Comparison of ENCODE assay signal across 17 cellular contexts in genomic region chr6:344816-345340, GRCh38. TPM values are rescaled to one million over a fixed set of nuclear protein-coding genes. Genes with fewer than 3 reads are reported as not detected.
A peak's percentile ranks its signal among the peaks of the same experiment; 100 is the strongest.
DNase-seq lines count a peak whose midpoint lies in the region; ATAC-seq lines count a peak whose summit lies in the region.
"Had no signal": no experiment of that assay in that cellular context is flagged by ENCODE, and none has a peak within 500 bp of the region (broad histone marks: within the 10 kb centered on the region; RNA-seq: fewer than 3 reads in every experiment).

No MANE protein-coding gene starts in this region.

- H2BK15ac ChIP-seq in mesenchymal stem cell (ENCODE audit: low read depth, poor library complexity, severe bottlenecking), result no peak overlapping the region

- peaks cover 5% of the 10 kb centered on the region for H3K4me1 ChIP-seq in mesenchymal stem cell (ENCODE audit: control insufficient read depth, insufficient read depth, low read depth, low read length)

- H3K27me3 ChIP-seq in mesenchymal stem cell (ENCODE audit: control insufficient read depth in 1 of 2, insufficient read depth in 1 of 2, low read length in 2 of 2), result no peaks in the 10 kb centered on the region

- no peak overlapping the region for H3K14ac ChIP-seq in mesenchymal stem cell (ENCODE audit: low read length in 2 of 2)

- peaks cover 16 to 32% of the 10 kb centered on the region in 2 experiments for H3K36me3 ChIP-seq in mesenchymal stem cell (ENCODE audit: control insufficient read depth in 1 of 2, insufficient read depth in 2 of 2, low read depth in 1 of 2, low read length in 2 of 2)

- no peak overlapping the region for H2BK12ac ChIP-seq in mesenchymal stem cell (ENCODE audit: low read length in 2 of 2)

- H3K23ac ChIP-seq in mesenchymal stem cell (ENCODE audit: low read length in 2 of 2), result no peak overlapping the region

- peak; percentile 55 for DNase-seq in AG08395 (ENCODE audit: low spot score)
- peak; percentile 11 for DNase-seq in GM04504 (ENCODE audit: low read depth)
- DNase-seq in astrocyte of the hippocampus (ENCODE audit: low read depth, low spot score), result peak; percentile 86
- DNase-seq in mesenchymal stem cell, result peak; percentile 79
- DNase-seq in COLO668 (lab: John Stamatoyannopoulos, UW; ENCODE audit: unreplicated experiment), result no peak
- DNase-seq in effector CD4-positive, alpha-beta T cell, result no peak
- DNase-seq in NCI-H2196 treated with DMSO at 0.1 percent for 48 hours (lab: John Stamatoyannopoulos, UW; ENCODE audit: unreplicated experiment), result no peak
- DNase-seq: AML-193, Calu3, DMS53, GM23248, KG1, NCI-H1092 treated with DMSO at 0.1 percent for 48 hours, NCI-H2081 treated with DMSO at 0.1 percent for 48 hours, NCI-H524 had no signal

- H3K4ac ChIP-seq in mesenchymal stem cell (ENCODE audit: low read depth in 1 of 2, low read length in 2 of 2), result no peak overlapping the region

- no peak overlapping the region for H2BK120ac ChIP-seq in mesenchymal stem cell (ENCODE audit: low read depth, low read length)

- WGBS in mesenchymal stem cell, result 97% methylated on average over 5 of the region's 8 CpGs

- no peak overlapping the region for H3K9ac ChIP-seq in mesenchymal stem cell (ENCODE audit: low read length)
- H3K9ac ChIP-seq: GM23248 had no signal

- no peak overlapping the region for H3K27ac ChIP-seq in mesenchymal stem cell (ENCODE audit: low read length, poor library complexity, severe bottlenecking)
- H3K27ac ChIP-seq: GM23248 had no signal

- no peak overlapping the region for H4K91ac ChIP-seq in mesenchymal stem cell (ENCODE audit: low read length)

- no peak for ATAC-seq in HG02840 (IDR thresholded peaks at IDR 0.05; ENCODE audit: low FRiP score, unreplicated experiment)
- ATAC-seq: Panc1 had no signal

- H4K8ac ChIP-seq in mesenchymal stem cell (ENCODE audit: low read length), result no peak overlapping the region

- H3K4me2 ChIP-seq in mesenchymal stem cell (ENCODE audit: low read length, poor library complexity, severe bottlenecking), result no peak overlapping the region

- no peaks in the 10 kb centered on the region for H3K9me3 ChIP-seq in mesenchymal stem cell (ENCODE audit: control insufficient read depth, low read length)

- H3K79me1 ChIP-seq in mesenchymal stem cell (replicated peaks; ENCODE audit: low read length, poor library complexity, severe bottlenecking), result peaks cover 5% of the 10 kb centered on the region

- H3K18ac ChIP-seq in mesenchymal stem cell (ENCODE audit: low read depth in 1 of 2, low read length in 2 of 2), result no peak overlapping the region

- no peak overlapping the region for H2AK5ac ChIP-seq in mesenchymal stem cell (ENCODE audit: low read length, severe bottlenecking)

- no peak overlapping the region for H3K4me3 ChIP-seq in mesenchymal stem cell (ENCODE audit: insufficient read depth in 1 of 2, low read depth in 1 of 2, low read length in 2 of 2)
- H3K4me3 ChIP-seq: GM23248 had no signal

- H2BK5ac ChIP-seq in mesenchymal stem cell (ENCODE audit: low read depth, low read length, poor library complexity, severe bottlenecking), result no peak overlapping the region

- H2AFZ ChIP-seq in mesenchymal stem cell (ENCODE audit: low read depth, low read length), result no peak overlapping the region
- H2AFZ ChIP-seq: GM23248 had no signal

RNA-seq across cellular contexts. Expression of gene IRF4, which starts 46.7 kb away (rescaled TPM):
- 0.01 TPM for polyA plus RNA-seq in mesenchymal stem cell (2013, experiment 1 of 2)
- polyA plus RNA-seq in mesenchymal stem cell (2013, experiment 2 of 2), result 0.03 TPM

RNA-seq across cellular contexts. Expression of gene DUSP22, which starts 52.6 kb away (rescaled TPM):
- polyA plus RNA-seq in mesenchymal stem cell (2013, experiment 1 of 2), result 27.0 TPM
- polyA plus RNA-seq in mesenchymal stem cell (2013, experiment 2 of 2), result 27.3 TPM

Comparison
In these comparisons a context has a peak if more than half of its experiments do, and no peak if none do; other contexts are left out.
1. DNase-seq: peak in AG08395 (single experiment), GM04504 (single experiment), astrocyte of the hippocampus (single experiment) and mesenchymal stem cell (single experiment); none in COLO668 (single experiment), effector CD4-positive, alpha-beta T cell (single experiment) and NCI-H2196 treated with DMSO at 0.1 percent for 48 hours (single experiment).